In genomic region chr2:79529636-79530035, GRCh38 we compare ENCODE assay signal across 1 cellular context.
TF ChIP-seq lines count a peak whose summit lies in the region.

No MANE protein-coding gene starts in this region.

TF ChIP-seq in HepG2, 621 proteins besides CTCF, POLR2A, EP300 and RAD21:
- TF ChIP-seq ZXDC (CRISPR knock-in tag; IDR thresholded peaks at IDR 0.05) (no peak), ZFP90 (CRISPR knock-in tag; IDR thresholded peaks at IDR 0.05; ENCODE audit: borderline replicate concordance) (no peak), STAT6 (CRISPR knock-in tag; IDR thresholded peaks at IDR 0.05; ENCODE audit: borderline replicate concordance) (no peak), PLSCR1 (CRISPR knock-in tag; IDR thresholded peaks at IDR 0.05; ENCODE audit: borderline replicate concordance) (no peak), HNRNPH1 (optimal IDR thresholded peaks at IDR 0.05; ENCODE audit: low read depth, low read length) (no peak), IKZF1 (IDR thresholded peaks at IDR 0.05) (no peak), SRY (CRISPR knock-in tag; IDR thresholded peaks at IDR 0.05) (no peak), ZGPAT (CRISPR knock-in tag; IDR thresholded peaks at IDR 0.05) (no peak), TRIM24 (CRISPR knock-in tag; IDR thresholded peaks at IDR 0.05) (no peak), ZBTB20 (CRISPR knock-in tag; IDR thresholded peaks at IDR 0.05; ENCODE audit: borderline replicate concordance, low read depth) (no peak), ATF7 (IDR thresholded peaks at IDR 0.05) (peak; percentile 89), ATF7 (CRISPR knock-in tag; IDR thresholded peaks at IDR 0.05) (no peak), ZBTB8A (CRISPR knock-in tag; IDR thresholded peaks at IDR 0.05; ENCODE audit: borderline replicate concordance, low read depth) (no peak), RARA (CRISPR knock-in tag; IDR thresholded peaks at IDR 0.05) (no peak), CREB1 (IDR thresholded peaks at IDR 0.05) (peak; percentile 88), CREB1 (CRISPR knock-in tag; IDR thresholded peaks at IDR 0.05) (no peak), ZNF354B (CRISPR knock-in tag; IDR thresholded peaks at IDR 0.05) (no peak), NR2F2 (IDR thresholded peaks at IDR 0.05; ENCODE audit: borderline replicate concordance, low read depth) (no peak), KLF9 (CRISPR knock-in tag; IDR thresholded peaks at IDR 0.05; ENCODE audit: low read depth) (no peak)
